ENCODE assay signal across 13 cellular contexts in the genomic region with DNA sequence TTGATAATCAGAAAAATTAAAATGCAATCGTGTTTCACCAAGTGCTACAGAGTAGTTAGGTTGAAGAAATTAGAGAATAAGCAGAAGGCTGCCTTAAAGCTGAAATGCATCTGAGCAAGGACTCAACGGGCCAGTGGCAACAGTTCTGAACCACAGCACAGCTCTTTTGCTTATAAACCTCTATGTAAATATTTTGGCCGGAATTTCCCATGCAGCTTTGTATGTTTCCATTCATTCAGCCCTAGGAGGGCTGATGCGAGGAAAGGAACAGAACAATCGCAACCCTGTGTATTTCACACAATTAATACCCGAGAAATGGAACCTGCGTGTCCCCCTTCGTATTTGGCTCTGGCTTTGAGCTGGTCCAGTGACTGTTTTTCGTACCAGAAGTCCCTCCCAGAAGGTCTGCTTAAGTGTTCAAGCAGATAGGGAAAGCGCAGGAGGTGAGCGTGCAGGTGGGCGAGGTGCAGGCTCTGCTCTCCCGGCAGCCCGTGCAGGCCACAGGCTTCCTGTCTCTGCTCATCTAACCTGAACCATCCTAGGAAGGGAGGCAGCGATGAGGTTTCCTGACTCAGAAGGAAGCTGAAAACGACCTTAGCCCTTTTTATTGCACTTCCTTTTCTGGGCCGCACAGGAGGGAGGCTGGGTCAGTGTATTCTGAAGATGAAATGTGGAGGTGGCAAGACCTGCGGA.
A peak's percentile ranks its signal among the peaks of the same experiment; 100 is the strongest.
DNase-seq lines count a peak whose midpoint lies in the region; ATAC-seq and TF ChIP-seq lines count a peak whose summit lies in the region.
"Had no signal": no experiment of that assay in that cellular context is flagged by ENCODE, and none has a peak within 500 bp of the region (broad histone marks: within the 10 kb centered on the region; RNA-seq: fewer than 3 reads in every experiment).

No MANE protein-coding gene starts in this region.

- H4K91ac ChIP-seq in mesenchymal stem cell (ENCODE audit: low read length) = no peak overlapping the region

- no peak overlapping the region for H3K14ac ChIP-seq in mesenchymal stem cell (ENCODE audit: low read length in 2 of 2)

- H3K27ac ChIP-seq in neural progenitor cell (no peak overlapping the region), mesenchymal stem cell (ENCODE audit: low read length, poor library complexity, severe bottlenecking) (no peak overlapping the region)

- H3K4me1 Mint-ChIP-seq in neural progenitor cell = peaks cover 51% of the 10 kb centered on the region
- H3K4me1 Mint-ChIP-seq: CD14-positive monocyte had no signal

- no peaks in the 10 kb centered on the region for H3K9me3 Mint-ChIP-seq in neural progenitor cell

- H3K27me3 Mint-ChIP-seq in neural progenitor cell (ENCODE audit: insufficient read depth, low read depth) = peaks cover 2% of the 10 kb centered on the region

- H3K4me3 Mint-ChIP-seq in neural progenitor cell = no peak overlapping the region

- H2BK15ac ChIP-seq in mesenchymal stem cell (ENCODE audit: low read depth, poor library complexity, severe bottlenecking) = no peak overlapping the region

- no peaks in the 10 kb centered on the region for H3K79me1 ChIP-seq in mesenchymal stem cell (replicated peaks; ENCODE audit: low read length, poor library complexity, severe bottlenecking)

- H4K20me1 ChIP-seq in Loucy (ENCODE audit: insufficient read depth, low read length, poor library complexity, severe bottlenecking) = no peaks in the 10 kb centered on the region
- no peaks in the 10 kb centered on the region for H4K20me1 ChIP-seq in neural progenitor cell (ENCODE audit: low read depth)

- H3K4ac ChIP-seq in mesenchymal stem cell (ENCODE audit: low read depth in 1 of 2, low read length in 2 of 2) = no peak overlapping the region

- H3K4me3 ChIP-seq in GM06990 (replicated peaks; ENCODE audit: low read depth, low read length) = peak overlapping the region; percentile 1
- H3K4me3 ChIP-seq in Loucy (ENCODE audit: low read length, poor library complexity, severe bottlenecking) = peak overlapping the region; percentile 65
- H3K4me3 ChIP-seq in neural progenitor cell = no peak overlapping the region
- no peak overlapping the region for H3K4me3 ChIP-seq in mesenchymal stem cell (ENCODE audit: insufficient read depth in 1 of 2, low read depth in 1 of 2, low read length in 2 of 2)

- peak; percentile 35 for DNase-seq in GM06990 (ENCODE audit: extremely low read depth, insufficient read length)
- peak; percentile 25 for DNase-seq in activated T-cell treated with anti-CD3 and anti-CD28 coated beads for 48 hours (ENCODE audit: low read depth)
- DNase-seq in neural progenitor cell (ENCODE audit: low spot score) = no peak
- DNase-seq in CD1c-positive myeloid dendritic cell (ENCODE audit: extremely low spot score) = no peak
- no peak for DNase-seq in mesenchymal stem cell
- DNase-seq in NCI-H2196 (lab: John Stamatoyannopoulos, UW; ENCODE audit: unreplicated experiment) = no peak
- DNase-seq: amygdala, kidney, NCI-H510A treated with DMSO at 0.1 percent for 48 hours, posterior cingulate gyrus had no signal

- no peak overlapping the region for H3K23ac ChIP-seq in mesenchymal stem cell (ENCODE audit: low read length in 2 of 2)

- H2BK120ac ChIP-seq in mesenchymal stem cell (ENCODE audit: low read depth, low read length) = no peak overlapping the region

- H3F3A ChIP-seq in Loucy (ENCODE audit: low read depth) (peaks cover 10% of the 10 kb centered on the region; the same call in 1 of the 2 replicates), neural progenitor cell (ENCODE audit: low read depth) (no peaks in the 10 kb centered on the region)

- H3K18ac ChIP-seq in mesenchymal stem cell (ENCODE audit: low read depth in 1 of 2, low read length in 2 of 2) = no peak overlapping the region

- no peak overlapping the region for H2BK5ac ChIP-seq in mesenchymal stem cell (ENCODE audit: low read depth, low read length, poor library complexity, severe bottlenecking)

- H2BK12ac ChIP-seq in mesenchymal stem cell (ENCODE audit: low read length in 2 of 2) = peak overlapping the region in 1 of 2 experiments; percentile 15

- H3K9me2 ChIP-seq in Loucy (replicated peaks; ENCODE audit: low read depth, low read length) = no peaks in the 10 kb centered on the region

- H3K4me1 ChIP-seq in Loucy (ENCODE audit: insufficient read depth, low read length, poor library complexity, severe bottlenecking) = peaks cover 75% of the 10 kb centered on the region
- peaks cover 19% of the 10 kb centered on the region for H3K4me1 ChIP-seq in neural progenitor cell
- H3K4me1 ChIP-seq in mesenchymal stem cell (ENCODE audit: control insufficient read depth, insufficient read depth, low read depth, low read length) = peaks cover 10% of the 10 kb centered on the region

- H3K27me3 ChIP-seq in GM06990 (replicated peaks; ENCODE audit: control insufficient read depth, insufficient read depth, low read length) = no peaks in the 10 kb centered on the region; the same call in 1 of the 2 replicates
- H3K27me3 ChIP-seq in Loucy (ENCODE audit: insufficient read depth, low read length, poor library complexity, severe bottlenecking) = no peaks in the 10 kb centered on the region
- H3K27me3 ChIP-seq in neural progenitor cell = no peaks in the 10 kb centered on the region
- H3K27me3 ChIP-seq in mesenchymal stem cell (ENCODE audit: control insufficient read depth in 1 of 2, insufficient read depth in 1 of 2, low read length in 2 of 2) = peaks cover 0 to 10% of the 10 kb centered on the region in 2 experiments

- peak overlapping the region; percentile 61 for H3K27ac Mint-ChIP-seq in neural progenitor cell
- H3K27ac Mint-ChIP-seq: CD14-positive monocyte had no signal

- no peak for ATAC-seq in GM19463 (IDR thresholded peaks at IDR 0.05; ENCODE audit: unreplicated experiment)

- H3K4me2 ChIP-seq in Loucy (ENCODE audit: low read depth, low read length, poor library complexity, severe bottlenecking) (peak overlapping the region; percentile 80), neural progenitor cell (no peak overlapping the region), mesenchymal stem cell (ENCODE audit: low read length, poor library complexity, severe bottlenecking) (no peak overlapping the region)

- 82% methylated on average over 17 of the region's 18 CpGs for WGBS in mesenchymal stem cell

- H2AK5ac ChIP-seq in mesenchymal stem cell (ENCODE audit: low read length, severe bottlenecking) = no peak overlapping the region

- H4K8ac ChIP-seq in mesenchymal stem cell (ENCODE audit: low read length) = no peak overlapping the region

- no peaks in the 10 kb centered on the region for H3K36me3 Mint-ChIP-seq in neural progenitor cell
- H3K36me3 Mint-ChIP-seq: CD14-positive monocyte had no signal

- H3K9ac ChIP-seq in Loucy (ENCODE audit: low read depth, low read length, poor library complexity, severe bottlenecking) (peak overlapping the region; percentile 69), neural progenitor cell (no peak overlapping the region), mesenchymal stem cell (ENCODE audit: low read length) (no peak overlapping the region)

- no peaks in the 10 kb centered on the region for H3K9me3 ChIP-seq in Loucy (ENCODE audit: insufficient read depth, low read depth, low read length)
- no peaks in the 10 kb centered on the region for H3K9me3 ChIP-seq in neural progenitor cell (ENCODE audit: low read depth)
- no peaks in the 10 kb centered on the region for H3K9me3 ChIP-seq in mesenchymal stem cell (ENCODE audit: control insufficient read depth, low read length)

- H2AFZ ChIP-seq in Loucy (ENCODE audit: low read length) = peak overlapping the region; percentile 41; the same call in 1 of the 2 replicates
- no peak overlapping the region for H2AFZ ChIP-seq in neural progenitor cell (replicated peaks)
- H2AFZ ChIP-seq in mesenchymal stem cell (ENCODE audit: low read depth, low read length) = no peak overlapping the region

- H3K36me3 ChIP-seq in GM06990 (ENCODE audit: control insufficient read depth, insufficient read depth, low read length) (no peaks in the 10 kb centered on the region), Loucy (ENCODE audit: insufficient read depth, low read length) (no peaks in the 10 kb centered on the region), neural progenitor cell (no peaks in the 10 kb centered on the region), mesenchymal stem cell (ENCODE audit: control insufficient read depth in 1 of 2, insufficient read depth in 2 of 2, low read depth in 1 of 2, low read length in 2 of 2) (no peaks in the 10 kb centered on the region)

- TF ChIP-seq CTCF in GM06990 (IDR thresholded peaks at IDR 0.05; ENCODE audit: insufficient read depth, low read length, poor library complexity, severe bottlenecking) = no peak
- TF ChIP-seq CTCF in Loucy (conservative IDR thresholded peaks at IDR 0.05; ENCODE audit: low read length) = no peak
- no peak for TF ChIP-seq CTCF in neural progenitor cell (IDR thresholded peaks at IDR 0.05)

- no peaks in the 10 kb centered on the region for H3K79me2 ChIP-seq in Loucy (ENCODE audit: insufficient read depth, low read length)
- H3K79me2 ChIP-seq in neural progenitor cell (ENCODE audit: low read depth) = no peaks in the 10 kb centered on the region

Comparison
In these comparisons a context has a peak if more than half of its experiments do, and no peak if none do; other contexts are left out.
1. DNase-seq: peak in GM06990 (single experiment) and activated T-cell treated with anti-CD3 and anti-CD28 coated beads for 48 hours (single experiment); none in neural progenitor cell (single experiment), CD1c-positive myeloid dendritic cell (single experiment), mesenchymal stem cell (single experiment) and NCI-H2196 (single experiment).
2. H3K4me3 ChIP-seq: peak in GM06990 (single experiment) and Loucy (single experiment); none in neural progenitor cell (single experiment) and mesenchymal stem cell (0 of 2).